ENCODE assay signal across 19 cellular contexts in genomic region chr6:56072856-56073255, GRCh38.
DNase-seq lines count a peak whose midpoint lies in the region; ATAC-seq and TF ChIP-seq lines count a peak whose summit lies in the region.
"Had no signal": no experiment of that assay in that cellular context is flagged by ENCODE, and none has a peak within 500 bp of the region (broad histone marks: within the 10 kb centered on the region; RNA-seq: fewer than 3 reads in every experiment).

No MANE protein-coding gene starts in this region.

- no peak for ATAC-seq in WTC11
- ATAC-seq: stimulated activated effector memory CD8-positive, alpha-beta T cell treated with anti-CD3 and anti-CD28 coated beads, Interleukin-12 subunit alpha, Interleukin-12 subunit beta, amount 100 ng/mL, for 72 hours had no signal

- POLR2A ChIA-PET in WTC11 (lab: Charles Lee) = no interaction called here

- CTCF ChIA-PET in WTC11 (lab: Charles Lee) = interaction anchor here (1.1 kb wide), 1 partner anchor 19 kb away, joined by 4 read pairs; no protein-coding TSS in a partner anchor

- no peak for TF ChIP-seq POLR2A in testis (IDR thresholded peaks at IDR 0.05)

- H3K36me3 Mint-ChIP-seq in chondrocyte (ENCODE audit: low read depth) (peaks cover 14% of the 10 kb centered on the region), WTC11 (peaks cover 10% of the 10 kb centered on the region)
- H3K36me3 Mint-ChIP-seq: memory B cell; stimulated activated effector memory CD8-positive, alpha-beta T cell treated with anti-CD3 and anti-CD28 coated beads, Interleukin-12 subunit alpha, Interleukin-12 subunit beta, amount 100 ng/mL, for 72 hours had no signal

- H3K27me3 Mint-ChIP-seq in chondrocyte (ENCODE audit: low read depth) (no peaks in the 10 kb centered on the region), WTC11 (ENCODE audit: low read depth) (no peaks in the 10 kb centered on the region)
- H3K27me3 Mint-ChIP-seq: activated CD4-positive, alpha-beta T cell treated with anti-CD3 and anti-CD28 coated beads, Interleukin-2, amount 10 ng/mL, durations not matched to agents 24 days and 14 days; activated T-cell treated with anti-CD3 and anti-CD28 coated beads, Interleukin-2, amount 50 U/mL, for 24 hours; memory B cell had no signal

- peaks cover 4% of the 10 kb centered on the region for H3K36me3 ChIP-seq in left ventricle myocardium inferior
- no peaks in the 10 kb centered on the region for H3K36me3 ChIP-seq in testis (ENCODE audit: low read depth, missing control alignments)
- H3K36me3 ChIP-seq: uterus had no signal

- no peak overlapping the region for H3K4me3 Mint-ChIP-seq in chondrocyte (ENCODE audit: unreplicated experiment)
- no peak overlapping the region for H3K4me3 Mint-ChIP-seq in WTC11
- H3K4me3 Mint-ChIP-seq: activated CD4-positive, alpha-beta T cell treated with anti-CD3 and anti-CD28 coated beads, Interleukin-2, amount 10 ng/mL, durations not matched to agents 24 days and 14 days; activated T-cell treated with anti-CD3 and anti-CD28 coated beads, Interleukin-2, amount 50 U/mL, for 24 hours; memory B cell; stimulated activated effector memory CD8-positive, alpha-beta T cell treated with anti-CD3 and anti-CD28 coated beads, Interleukin-12 subunit alpha, Interleukin-12 subunit beta, amount 100 ng/mL, for 72 hours; T-helper 2 cell treated with Interferon-gamma antibody and Interleukin-4, amounts not matched to agents 5 μg/mL and 100 μg/mL, for 36 hours had no signal

- DNase-seq in HCEC 1CT (peak; percentile 69), chondrocyte (ENCODE audit: low spot score) (no peak), left ventricle myocardium inferior (no peak), testis (peak; percentile 57), WTC11 (ENCODE audit: low spot score) (no peak), LoVo (ENCODE audit: low spot score) (no peak), inferior parietal cortex (ENCODE audit: extremely low spot score) (no peak)
- DNase-seq in activated T-cell treated with anti-CD3 and anti-CD28 coated beads, Interleukin-2, amount 50 U/mL, for 48 hours = no peak
- DNase-seq: activated CD4-positive, alpha-beta T cell treated with anti-CD3 and anti-CD28 coated beads, Interleukin-2, amount 10 ng/mL, durations not matched to agents 24 days and 14 days; activated T-cell treated with anti-CD3 and anti-CD28 coated beads, Interleukin-2, amount 50 U/mL, for 24 hours; DMS79; erythroblast; H7; SHP77 treated with DMSO at 0.1 percent for 48 hours; uterus had no signal

- H3K9me3 Mint-ChIP-seq in chondrocyte (ENCODE audit: low read depth) (peaks cover 7% of the 10 kb centered on the region), WTC11 (peaks cover 19% of the 10 kb centered on the region)

- intact Hi-C loops in left ventricle myocardium inferior (cut with micrococcal nuclease) (no loop called here), testis (cut with DNase I; ENCODE audit: low total_unique reads) (no loop called here)

- H3K4me3 ChIP-seq in left ventricle myocardium inferior = no peak overlapping the region
- H3K4me3 ChIP-seq in testis = no peak overlapping the region
- H3K4me3 ChIP-seq: uterus had no signal

- WGBS in testis, 2 donors = 24 to 25% methylated on average over 1 of the region's 1 CpG

- no peaks in the 10 kb centered on the region for H3K27me3 ChIP-seq in left ventricle myocardium inferior (ENCODE audit: low read depth)
- H3K27me3 ChIP-seq in testis = no peaks in the 10 kb centered on the region
- H3K27me3 ChIP-seq: uterus had no signal

- H3K27ac ChIP-seq in left ventricle myocardium inferior (replicated peaks) (peak overlapping the region; percentile 71), testis (peak overlapping the region; percentile 77)
- H3K27ac ChIP-seq: C4-2B, uterus had no signal

- H3K9me3 ChIP-seq in left ventricle myocardium inferior (replicated peaks) = peaks cover 10% of the 10 kb centered on the region
- H3K9me3 ChIP-seq in testis = no peaks in the 10 kb centered on the region
- H3K9me3 ChIP-seq: uterus had no signal

- TF ChIP-seq CTCF in chondrocyte (IDR thresholded peaks at IDR 0.05) (no peak), left ventricle myocardium inferior (IDR thresholded peaks at IDR 0.05; ENCODE audit: borderline replicate concordance) (no peak), testis (IDR thresholded peaks at IDR 0.05) (no peak), WTC11 (IDR thresholded peaks at IDR 0.05) (no peak)

- H3K4me1 ChIP-seq in left ventricle myocardium inferior = peaks cover 22% of the 10 kb centered on the region
- peaks cover 9% of the 10 kb centered on the region for H3K4me1 ChIP-seq in testis
- H3K4me1 ChIP-seq: uterus had no signal

- H3K4me1 Mint-ChIP-seq in chondrocyte (ENCODE audit: low read depth) (peaks cover 33% of the 10 kb centered on the region), WTC11 (peaks cover 4% of the 10 kb centered on the region; the same call in 1 of the 2 replicates)
- H3K4me1 Mint-ChIP-seq: activated CD4-positive, alpha-beta T cell treated with anti-CD3 and anti-CD28 coated beads, Interleukin-2, amount 10 ng/mL, durations not matched to agents 24 days and 14 days; memory B cell; stimulated activated effector memory CD8-positive, alpha-beta T cell treated with anti-CD3 and anti-CD28 coated beads, Interleukin-12 subunit alpha, Interleukin-12 subunit beta, amount 100 ng/mL, for 72 hours had no signal

- H3K27ac Mint-ChIP-seq in chondrocyte (ENCODE audit: unreplicated experiment) (peak overlapping the region; percentile 78), WTC11 (no peak overlapping the region)
- H3K27ac Mint-ChIP-seq: activated CD4-positive, alpha-beta T cell treated with anti-CD3 and anti-CD28 coated beads, Interleukin-2, amount 10 ng/mL, durations not matched to agents 24 days and 14 days; activated T-cell treated with anti-CD3 and anti-CD28 coated beads, Interleukin-2, amount 50 U/mL, for 24 hours; memory B cell; stimulated activated effector memory CD8-positive, alpha-beta T cell treated with anti-CD3 and anti-CD28 coated beads, Interleukin-12 subunit alpha, Interleukin-12 subunit beta, amount 100 ng/mL, for 72 hours; T-helper 2 cell treated with Interferon-gamma antibody and Interleukin-4, amounts not matched to agents 5 μg/mL and 100 μg/mL, for 36 hours had no signal

TF ChIP-seq in WTC11, 78 proteins besides CTCF, POLR2A, EP300 and RAD21:
- TF ChIP-seq ZNF219 (CRISPR knock-in tag; IDR thresholded peaks at IDR 0.05; ENCODE audit: borderline replicate concordance) (no peak), HMGA2 (CRISPR knock-in tag; IDR thresholded peaks at IDR 0.05) (no peak), FOXP1 (CRISPR knock-in tag; IDR thresholded peaks at IDR 0.05; ENCODE audit: borderline replicate concordance) (no peak), ZMAT4 (CRISPR knock-in tag; IDR thresholded peaks at IDR 0.05) (no peak), NFE2L1 (CRISPR knock-in tag; IDR thresholded peaks at IDR 0.05) (no peak), ATF3 (CRISPR knock-in tag; conservative IDR thresholded peaks at IDR 0.05) (no peak), JAZF1 (CRISPR knock-in tag; IDR thresholded peaks at IDR 0.05) (no peak)

Comparison
In these comparisons a context has a peak if more than half of its experiments do, and no peak if none do; other contexts are left out.
1. DNase-seq: peak in HCEC 1CT (single experiment) and testis (single experiment); none in chondrocyte (single experiment), left ventricle myocardium inferior (single experiment), WTC11 (single experiment), activated T-cell treated with anti-CD3 and anti-CD28 coated beads, Interleukin-2, amount 50 U/mL, for 48 hours (0 of 2), LoVo (single experiment) and inferior parietal cortex (single experiment).